ENCODE assay signal across 10 cellular contexts in the genomic region with DNA sequence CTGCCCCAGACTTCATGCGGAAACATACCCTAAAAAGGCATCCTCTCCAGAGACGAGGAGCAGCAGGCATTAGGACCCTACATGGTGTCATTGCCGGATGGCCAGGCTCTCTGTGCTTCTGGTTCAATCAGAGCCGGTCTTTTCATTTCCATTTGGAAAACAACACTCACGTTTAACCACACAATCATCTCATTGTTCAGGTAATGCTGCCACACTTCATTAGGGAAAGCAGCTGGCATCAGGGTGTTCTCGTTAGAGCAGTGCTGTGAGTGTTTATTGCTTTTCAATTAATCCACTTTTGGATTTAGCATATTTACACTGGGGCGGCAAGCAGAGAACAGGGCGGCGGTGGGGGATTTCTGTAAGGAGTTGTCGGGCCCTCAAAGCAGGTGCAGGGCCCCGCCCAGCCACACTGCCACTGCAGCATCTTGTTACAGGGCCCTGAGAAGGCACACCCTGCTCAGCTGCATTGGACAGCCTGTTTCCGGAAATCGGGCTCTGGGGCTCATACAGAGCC.
DNase-seq lines count a peak whose midpoint lies in the region; ATAC-seq and TF ChIP-seq lines count a peak whose summit lies in the region.
"Had no signal": no experiment of that assay in that cellular context is flagged by ENCODE, and none has a peak within 500 bp of the region (broad histone marks: within the 10 kb centered on the region; RNA-seq: fewer than 3 reads in every experiment).

No MANE protein-coding gene starts in this region.

- TF ChIP-seq CTCF in Peyer's patch (IDR thresholded peaks at IDR 0.05) (no peak), left lung (IDR thresholded peaks at IDR 0.05) (no peak), upper lobe of right lung (IDR thresholded peaks at IDR 0.05) (no peak), tibial nerve (IDR thresholded peaks at IDR 0.05) (no peak)

- H3K27me3 Mint-ChIP-seq in activated T-helper 17 cell treated with anti-CD3 and anti-CD28 coated beads, Interleukin-2, amount 50 U/mL, for 72 hours, result peaks cover 24% of the 10 kb centered on the region

- 25 to 29% methylated on average over 13 of the region's 13 CpGs for WGBS in tibial nerve, 2 donors

- H3K4me1 Mint-ChIP-seq in activated T-helper 17 cell treated with anti-CD3 and anti-CD28 coated beads, Interleukin-2, amount 50 U/mL, for 72 hours, result no peaks in the 10 kb centered on the region

- no peaks in the 10 kb centered on the region for H3K9me3 ChIP-seq in Peyer's patch
- no peaks in the 10 kb centered on the region for H3K9me3 ChIP-seq in left lung
- no peaks in the 10 kb centered on the region for H3K9me3 ChIP-seq in upper lobe of right lung
- H3K9me3 ChIP-seq in tibial nerve, result peaks cover 0 to 5% (median 0%) of the 10 kb centered on the region in 4 donors

- no peak overlapping the region for H3K4me3 ChIP-seq in Peyer's patch
- H3K4me3 ChIP-seq in left lung, result no peak overlapping the region
- no peak overlapping the region for H3K4me3 ChIP-seq in upper lobe of right lung
- H3K4me3 ChIP-seq in tibial nerve, result no peak overlapping the region
- H3K4me3 ChIP-seq: PC-9 had no signal

- H3K4me1 ChIP-seq in Peyer's patch (peaks cover 0 to 5% (median 0%) of the 10 kb centered on the region in 4 donors), left lung (no peaks in the 10 kb centered on the region), upper lobe of right lung (no peaks in the 10 kb centered on the region), tibial nerve (no peaks in the 10 kb centered on the region)

- TF ChIP-seq EP300 in tibial nerve (IDR thresholded peaks at IDR 0.05), result no peak

- ATAC-seq in left lung (peak; percentile 98), upper lobe of right lung (peak; percentile 85)
- ATAC-seq in activated T-helper 17 cell treated with anti-CD3 and anti-CD28 coated beads, Interleukin-2, amount 50 U/mL, for 72 hours (replicated peaks), result no peak
- ATAC-seq: left lobe of liver had no signal

- H3K27me3 ChIP-seq in Peyer's patch, result no peaks in the 10 kb centered on the region
- peaks cover 0 to 9% of the 10 kb centered on the region in 2 donors for H3K27me3 ChIP-seq in left lung
- no peaks in the 10 kb centered on the region for H3K27me3 ChIP-seq in upper lobe of right lung
- no peaks in the 10 kb centered on the region for H3K27me3 ChIP-seq in tibial nerve

- no peak overlapping the region for H3K4me3 Mint-ChIP-seq in activated T-helper 17 cell treated with anti-CD3 and anti-CD28 coated beads, Interleukin-2, amount 50 U/mL, for 72 hours
- H3K4me3 Mint-ChIP-seq: activated B cell treated with CpG ODN at 0.5 μM for 24 hours had no signal

- no peak overlapping the region for H3K27ac Mint-ChIP-seq in activated T-helper 17 cell treated with anti-CD3 and anti-CD28 coated beads, Interleukin-2, amount 50 U/mL, for 72 hours
- H3K27ac Mint-ChIP-seq: activated B cell treated with CpG ODN at 0.5 μM for 24 hours had no signal

- DNase-seq in NCI-H1694 treated with DMSO at 0.1 percent for 48 hours (lab: John Stamatoyannopoulos, UW), result peak; percentile 55
- DNase-seq in Peyer's patch, result peak in 2 of 3 donors; percentile 52 to 69
- DNase-seq in left lung, result peak in 1 of 2 donors; percentile 38
- DNase-seq in upper lobe of right lung, result peak; percentile 68
- DNase-seq in dermis blood vessel endothelial cell, result no peak
- DNase-seq in tibial nerve (ENCODE audit: low spot score in 2 of 2), result no peak
- DNase-seq: activated B cell treated with CpG ODN at 0.5 μM for 24 hours, PC-9 had no signal

- H3K36me3 ChIP-seq in Peyer's patch (no peaks in the 10 kb centered on the region), left lung (no peaks in the 10 kb centered on the region), upper lobe of right lung (no peaks in the 10 kb centered on the region), tibial nerve (no peaks in the 10 kb centered on the region)

- intact Hi-C loops in left lung (cut with DNase I) (no loop called here), upper lobe of right lung (cut with DNase I) (no loop called here)

- no peaks in the 10 kb centered on the region for H3K36me3 Mint-ChIP-seq in activated T-helper 17 cell treated with anti-CD3 and anti-CD28 coated beads, Interleukin-2, amount 50 U/mL, for 72 hours (ENCODE audit: low read depth)

- TF ChIP-seq POLR2A in Peyer's patch (IDR thresholded peaks at IDR 0.05) (no peak), tibial nerve (IDR thresholded peaks at IDR 0.05) (no peak)

- H3K9me3 Mint-ChIP-seq in activated T-helper 17 cell treated with anti-CD3 and anti-CD28 coated beads, Interleukin-2, amount 50 U/mL, for 72 hours, result peaks cover 3% of the 10 kb centered on the region

- peak overlapping the region in 1 of 4 donors; percentile 66 for H3K27ac ChIP-seq in Peyer's patch
- H3K27ac ChIP-seq in left lung, result no peak overlapping the region
- H3K27ac ChIP-seq in upper lobe of right lung, result no peak overlapping the region
- H3K27ac ChIP-seq in tibial nerve, result no peak overlapping the region
- H3K27ac ChIP-seq: PC-9 had no signal

Comparison
In these comparisons a context has a peak if more than half of its experiments do, and no peak if none do; other contexts are left out.
1. DNase-seq: peak in NCI-H1694 treated with DMSO at 0.1 percent for 48 hours (single experiment), Peyer's patch (2 of 3) and upper lobe of right lung (single experiment); none in dermis blood vessel endothelial cell (single experiment) and tibial nerve (0 of 2).